Comparison of ENCODE assay signal across 9 cellular contexts in genomic region chr14:91830777-91831176, GRCh38. TPM values are rescaled to one million over a fixed set of nuclear protein-coding genes. Genes with fewer than 3 reads are reported as not detected.
DNase-seq lines count a peak whose midpoint lies in the region; ATAC-seq and TF ChIP-seq lines count a peak whose summit lies in the region.
"Had no signal": no experiment of that assay in that cellular context is flagged by ENCODE, and none has a peak within 500 bp of the region (broad histone marks: within the 10 kb centered on the region; RNA-seq: fewer than 3 reads in every experiment).

No MANE protein-coding gene starts in this region.

- H3K27ac ChIP-seq in ascending aorta: peak overlapping the region; percentile 26 to 39
- peak overlapping the region; percentile 9 to 38 for H3K27ac ChIP-seq in uterus
- H3K27ac ChIP-seq: skin epidermis had no signal

- TF ChIP-seq CTCF in ascending aorta (IDR thresholded peaks at IDR 0.05) (no peak), uterus (IDR thresholded peaks at IDR 0.05) (no peak)

- H3K27me3 ChIP-seq in ascending aorta: no peaks in the 10 kb centered on the region
- no peaks in the 10 kb centered on the region for H3K27me3 ChIP-seq in uterus

- peaks cover 0 to 10% of the 10 kb centered on the region in 2 donors for H3K4me1 ChIP-seq in ascending aorta
- no peaks in the 10 kb centered on the region for H3K4me1 ChIP-seq in uterus

- peak; percentile 49 for ATAC-seq in HG03175 (IDR thresholded peaks at IDR 0.05; ENCODE audit: unreplicated experiment)

- TF ChIP-seq POLR2A in uterus (IDR thresholded peaks at IDR 0.05): no peak

- H3K4me3 ChIP-seq in ascending aorta (no peak overlapping the region), uterus (no peak overlapping the region)
- H3K4me3 ChIP-seq: skin epidermis had no signal

- peak; percentile 19 for DNase-seq in stimulated activated CD4-positive, alpha-beta T cell treated with anti-CD3 and anti-CD28 coated beads, Interleukin-4, amount 100 ng/mL, for 24 hours
- no peak for DNase-seq in stimulated activated CD4-positive, alpha-beta T cell treated with anti-CD3 and anti-CD28 coated beads, Interleukin-1b, Interleukin-23, amount 100 ng/mL, for 48 hours
- DNase-seq in ascending aorta (ENCODE audit: low spot score in 2 of 2): no peak
- no peak for DNase-seq in uterus
- DNase-seq in GM19240 (ENCODE audit: insufficient read length, low spot score): no peak
- no peak for DNase-seq in hepatic stellate cell (ENCODE audit: low spot score)
- no peak for DNase-seq in OCI-M2 (lab: John Stamatoyannopoulos, UW; ENCODE audit: unreplicated experiment)

- no peaks in the 10 kb centered on the region for H3K9me3 ChIP-seq in ascending aorta
- H3K9me3 ChIP-seq in uterus: no peaks in the 10 kb centered on the region

- intact Hi-C loops in ascending aorta (cut with DNase I) (no loop called here), uterus (cut with DNase I; ENCODE audit: low total_unique reads) (no loop called here)

- H3K36me3 ChIP-seq in ascending aorta: no peaks in the 10 kb centered on the region
- H3K36me3 ChIP-seq in uterus: no peaks in the 10 kb centered on the region

RNA-seq across cellular contexts. Expression of gene TC2N, which starts 36.6 kb away (rescaled TPM):
- total RNA-seq in ascending aorta (37.8 TPM), uterus (10 to 100 TPM; 25.4 to 79.1 (median 36.5) TPM)
